Comparison of ENCODE assay signal across 8 cellular contexts in the genomic region with DNA sequence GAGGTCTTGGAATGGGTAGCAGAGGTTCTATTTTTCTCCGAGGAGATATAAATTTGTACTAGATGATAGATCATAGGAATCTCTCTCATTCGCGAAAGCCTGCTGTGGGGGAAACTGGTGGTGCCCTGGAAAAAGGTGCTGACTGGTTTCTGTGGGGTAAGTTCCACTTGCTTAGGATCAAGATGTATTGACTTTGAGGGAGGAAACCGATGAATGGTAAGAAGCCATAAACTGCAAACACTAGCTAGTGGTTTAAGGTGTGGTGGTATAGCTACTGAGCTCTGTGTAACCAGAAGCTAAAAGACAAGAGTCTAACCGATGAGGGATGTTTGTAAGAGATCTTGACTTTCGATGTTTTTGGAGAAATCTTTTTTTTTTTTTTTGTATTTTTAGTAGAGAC. TPM values are rescaled to one million over a fixed set of nuclear protein-coding genes. Genes with fewer than 3 reads are reported as not detected.
DNase-seq lines count a peak whose midpoint lies in the region; ATAC-seq and TF ChIP-seq lines count a peak whose summit lies in the region.

No MANE protein-coding gene starts in this region.

- peak; percentile 14 for ATAC-seq in stimulated activated naive CD8-positive, alpha-beta T cell treated with anti-CD3 and anti-CD28 coated beads, Interleukin-15, Interleukin-2, amounts not matched to agents 100 U/mL and 50 U/mL, for 24 hours
- ATAC-seq in HG03442 (IDR thresholded peaks at IDR 0.05; ENCODE audit: unreplicated experiment): no peak

- no peaks in the 10 kb centered on the region for H3K9me3 ChIP-seq in iPS-20b (ENCODE audit: insufficient read depth, low read depth, low read length)

- H3K4me1 Mint-ChIP-seq in activated T-helper 2 cell treated with anti-CD3 and anti-CD28 coated beads, Interferon-gamma antibody, Interleukin-2, Interleukin-4, amounts not matched to agents 10 μg/mL and 5 μg/mL and 100 μg/mL, durations not matched to agents 14 hours and 24 hours and 36 hours (ENCODE audit: low read depth): peaks cover 67% of the 10 kb centered on the region

- intact Hi-C loops in activated T-helper 2 cell treated with anti-CD3 and anti-CD28 coated beads, Interferon-gamma antibody, Interleukin-2, Interleukin-4, amounts not matched to agents 10 μg/mL and 5 μg/mL and 100 μg/mL, durations not matched to agents 14 hours and 24 hours and 36 hours (cut with micrococcal nuclease): loop anchor here (2.0 to 10.0 kb wide), 3 partner anchors 159 to 224 kb away; a partner anchor contains a TSS

- H3K9me3 Mint-ChIP-seq in activated T-helper 2 cell treated with anti-CD3 and anti-CD28 coated beads, Interferon-gamma antibody, Interleukin-2, Interleukin-4, amounts not matched to agents 10 μg/mL and 5 μg/mL and 100 μg/mL, durations not matched to agents 14 hours and 24 hours and 36 hours: no peaks in the 10 kb centered on the region

- DNase-seq in AG10803 (ENCODE audit: low read depth) (no peak), HK-2 (ENCODE audit: unreplicated experiment) (peak; percentile 14), amniotic stem cell (lab: John Stamatoyannopoulos, UW) (no peak), SHP77 (lab: John Stamatoyannopoulos, UW) (no peak)
- DNase-seq in activated T-helper 2 cell treated with anti-CD3 and anti-CD28 coated beads, Interferon-gamma antibody, Interleukin-2, Interleukin-4, amounts not matched to agents 10 μg/mL and 5 μg/mL and 100 μg/mL, durations not matched to agents 14 hours and 24 hours and 36 hours (ENCODE audit: low spot score): no peak
- DNase-seq in stimulated activated naive CD8-positive, alpha-beta T cell treated with anti-CD3 and anti-CD28 coated beads, Interleukin-15, Interleukin-2, amounts not matched to agents 100 U/mL and 50 U/mL, for 24 hours: peak; percentile 13

- H3K36me3 ChIP-seq in iPS-20b (ENCODE audit: insufficient read depth, low read depth, low read length): no peaks in the 10 kb centered on the region

- TF ChIP-seq CTCF in AG10803 (conservative IDR thresholded peaks at IDR 0.05; ENCODE audit: low read length): no peak

- peaks cover 12% of the 10 kb centered on the region for H3K4me1 ChIP-seq in iPS-20b (ENCODE audit: insufficient read depth, low read length)

- H3K4me3 ChIP-seq in AG10803 (ENCODE audit: low read length) (peak overlapping the region; percentile 78), iPS-20b (ENCODE audit: low read length) (peak overlapping the region; percentile 93)

- H3K36me3 Mint-ChIP-seq in activated T-helper 2 cell treated with anti-CD3 and anti-CD28 coated beads, Interferon-gamma antibody, Interleukin-2, Interleukin-4, amounts not matched to agents 10 μg/mL and 5 μg/mL and 100 μg/mL, durations not matched to agents 14 hours and 24 hours and 36 hours (ENCODE audit: low read depth): peaks cover 58% of the 10 kb centered on the region

- no peaks in the 10 kb centered on the region for H3K27me3 ChIP-seq in iPS-20b (ENCODE audit: insufficient read depth, low read length)

- H3K27ac Mint-ChIP-seq in activated T-helper 2 cell treated with anti-CD3 and anti-CD28 coated beads, Interferon-gamma antibody, Interleukin-2, Interleukin-4, amounts not matched to agents 10 μg/mL and 5 μg/mL and 100 μg/mL, durations not matched to agents 14 hours and 24 hours and 36 hours: peak overlapping the region; percentile 94

- peak overlapping the region; percentile 90 for H3K9ac ChIP-seq in iPS-20b (ENCODE audit: low read depth, low read length)

- no peak overlapping the region for H3K27ac ChIP-seq in iPS-20b (ENCODE audit: low read length)

- H3K27me3 Mint-ChIP-seq in activated T-helper 2 cell treated with anti-CD3 and anti-CD28 coated beads, Interferon-gamma antibody, Interleukin-2, Interleukin-4, amounts not matched to agents 10 μg/mL and 5 μg/mL and 100 μg/mL, durations not matched to agents 14 hours and 24 hours and 36 hours (ENCODE audit: low read depth): no peaks in the 10 kb centered on the region

- H3K4me3 Mint-ChIP-seq in activated T-helper 2 cell treated with anti-CD3 and anti-CD28 coated beads, Interferon-gamma antibody, Interleukin-2, Interleukin-4, amounts not matched to agents 10 μg/mL and 5 μg/mL and 100 μg/mL, durations not matched to agents 14 hours and 24 hours and 36 hours (ENCODE audit: low read depth): peak overlapping the region; percentile 96

RNA-seq across cellular contexts. Expression of a gene that starts 0.8 kb away (rescaled TPM):
- 70.4 and 74.4 TPM in 2 replicates for total RNA-seq in activated T-helper 2 cell treated with anti-CD3 and anti-CD28 coated beads, Interferon-gamma antibody, Interleukin-2, Interleukin-4, amounts not matched to agents 10 μg/mL and 5 μg/mL and 100 μg/mL, durations not matched to agents 14 hours and 24 hours and 36 hours

Comparison
In these comparisons a context has a peak if more than half of its experiments do, and no peak if none do; other contexts are left out.
1. DNase-seq: peak in HK-2 (single experiment) and stimulated activated naive CD8-positive, alpha-beta T cell treated with anti-CD3 and anti-CD28 coated beads, Interleukin-15, Interleukin-2, amounts not matched to agents 100 U/mL and 50 U/mL, for 24 hours (single experiment); none in AG10803 (single experiment), activated T-helper 2 cell treated with anti-CD3 and anti-CD28 coated beads, Interferon-gamma antibody, Interleukin-2, Interleukin-4, amounts not matched to agents 10 μg/mL and 5 μg/mL and 100 μg/mL, durations not matched to agents 14 hours and 24 hours and 36 hours (single experiment), amniotic stem cell (single experiment) and SHP77 (0 of 2).